Comparison of ENCODE assay signal across 1 cellular context in genomic region chr15:89766357-89767311, GRCh38.
TF ChIP-seq lines count a peak whose summit lies in the region.

No MANE protein-coding gene starts in this region.

TF ChIP-seq in SK-N-SH treated with all-trans-retinoic acid at 6 μM for 48 hours, 23 proteins besides CTCF, POLR2A, EP300 and RAD21 (continued from another document):
- TF ChIP-seq CREB5 (CRISPR knock-in tag; IDR thresholded peaks at IDR 0.05; ENCODE audit: low read depth) (no peak), ESRRG (CRISPR knock-in tag; IDR thresholded peaks at IDR 0.05) (no peak), RARB (CRISPR knock-in tag; IDR thresholded peaks at IDR 0.05) (no peak), PPARA (CRISPR knock-in tag; IDR thresholded peaks at IDR 0.05; ENCODE audit: borderline replicate concordance) (no peak), PATZ1 (CRISPR knock-in tag; IDR thresholded peaks at IDR 0.05; ENCODE audit: borderline replicate concordance) (no peak), POU6F1 (CRISPR knock-in tag; IDR thresholded peaks at IDR 0.05; ENCODE audit: borderline replicate concordance, low read depth) (no peak), ZFP30 (CRISPR knock-in tag; IDR thresholded peaks at IDR 0.05) (no peak)
